ENCODE assay signal across 19 cellular contexts in the genomic region with DNA sequence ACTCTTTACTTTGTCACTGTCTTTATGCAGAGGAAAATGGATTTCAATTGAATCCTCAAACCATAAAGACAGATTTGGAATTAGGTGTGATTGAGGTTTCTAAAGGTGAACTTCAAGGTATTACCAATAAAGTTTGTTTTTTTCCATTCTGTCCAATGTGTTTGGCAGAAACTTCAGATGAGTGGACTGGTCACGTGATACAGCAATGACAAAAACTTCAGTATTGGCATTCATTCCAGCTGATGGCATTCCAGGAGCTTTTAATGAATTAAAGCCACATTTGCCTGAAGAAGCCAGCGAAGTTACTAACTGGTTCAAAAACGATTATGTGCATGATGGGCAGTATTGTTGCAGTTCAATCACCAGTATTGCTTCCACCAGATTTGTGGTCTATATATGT. TPM values are rescaled to one million over a fixed set of nuclear protein-coding genes. Genes with fewer than 3 reads are reported as not detected.
"Had no signal": no experiment of that assay in that cellular context is flagged by ENCODE, and none has a peak within 500 bp of the region (broad histone marks: within the 10 kb centered on the region; RNA-seq: fewer than 3 reads in every experiment).

No MANE protein-coding gene starts in this region.

- H3K36me3 ChIP-seq: breast epithelium, left ventricle myocardium inferior, neutrophil, tibial nerve had no signal

- H3K79me2 ChIP-seq: parathyroid adenoma had no signal

- H3K27ac ChIP-seq: breast epithelium, left ventricle myocardium inferior, neutrophil, parathyroid adenoma, tibial nerve had no signal

- H3K4me1 ChIP-seq: breast epithelium, parathyroid adenoma had no signal

- DNase-seq: activated CD4-positive, alpha-beta T cell treated with anti-CD3 and anti-CD28 coated beads, Interleukin-2, amount 10 ng/mL, durations not matched to agents 7 days and 5 days; activated CD4-positive, CD25-positive, alpha-beta regulatory T cell; activated CD8-positive, alpha-beta memory T cell treated with anti-CD3 and anti-CD28 coated beads, Interleukin-2, amount 50 U/mL, for 48 hours; activated naive CD4-positive, alpha-beta T cell; activated naive CD8-positive, alpha-beta T cell treated with anti-CD3 and anti-CD28 coated beads, Interleukin-2, amount 10 ng/mL, durations not matched to agents 7 days and 5 days; activated T-cell treated with anti-CD3 and anti-CD28 coated beads, Interleukin-2, amount 50 U/mL, for 72 hours; cerebellar nuclear complex; effector memory CD8-positive, alpha-beta T cell; glutamatergic neuron; kidney; left ventricle myocardium inferior; mesenchymal stem cell; naive thymus-derived CD8-positive, alpha-beta T cell; stimulated activated CD4-positive, alpha-beta T cell treated with anti-CD3 and anti-CD28 coated beads, Interleukin-4, amount 100 ng/mL, for 1 hour; stimulated activated naive CD4-positive, alpha-beta T cell had no signal

- H3K9me3 ChIP-seq: breast epithelium, left ventricle myocardium inferior, neutrophil, tibial nerve had no signal

- H3K27me3 ChIP-seq: breast epithelium, tibial nerve had no signal

- ATAC-seq: activated T-cell treated with anti-CD3 and anti-CD28 coated beads, Interleukin-2, amount 50 U/mL, for 72 hours; effector memory CD8-positive, alpha-beta T cell; naive thymus-derived CD8-positive, alpha-beta T cell had no signal

- H3K4me3 ChIP-seq: breast epithelium, left ventricle myocardium inferior, tibial nerve had no signal

- H2AFZ ChIP-seq: parathyroid adenoma had no signal

- H3K9ac ChIP-seq: parathyroid adenoma had no signal

RNA-seq across cellular contexts. Expression of a gene that starts 4.5 kb away (rescaled TPM):
- total RNA-seq: activated CD4-positive, alpha-beta T cell treated with anti-CD3 and anti-CD28 coated beads, Interleukin-2, amount 10 ng/mL, durations not matched to agents 7 days and 5 days; activated naive CD8-positive, alpha-beta T cell treated with anti-CD3 and anti-CD28 coated beads, Interleukin-2, amount 10 ng/mL, durations not matched to agents 7 days and 5 days; activated T-cell treated with anti-CD3 and anti-CD28 coated beads, Interleukin-2, amount 50 U/mL, for 72 hours; naive thymus-derived CD8-positive, alpha-beta T cell had no signal
- polyA plus RNA-seq: naive thymus-derived CD8-positive, alpha-beta T cell had no signal
